ENCODE assay signal across 12 cellular contexts in genomic region chr11:2143652-2144548, GRCh38. TPM values are rescaled to one million over a fixed set of nuclear protein-coding genes. Genes with fewer than 3 reads are reported as not detected.
DNase-seq lines count a peak whose midpoint lies in the region; ATAC-seq and TF ChIP-seq lines count a peak whose summit lies in the region.
"Had no signal": no experiment of that assay in that cellular context is flagged by ENCODE, and none has a peak within 500 bp of the region (broad histone marks: within the 10 kb centered on the region; RNA-seq: fewer than 3 reads in every experiment).

No MANE protein-coding gene starts in this region.

- H3K27me3 Mint-ChIP-seq in activated B cell treated with CpG ODN at 0.5 μM for 24 hours, result peaks cover 53% of the 10 kb centered on the region
- H3K27me3 Mint-ChIP-seq in mesothelial cell of epicardium (ENCODE audit: low read depth), result peaks cover 81% of the 10 kb centered on the region

- POLR2A ChIA-PET in activated B cell treated with CpG ODN at 0.5 μM for 24 hours (lab: Charles Lee), result no interaction called here

- CTCF ChIA-PET in activated B cell treated with CpG ODN at 0.5 μM for 24 hours (lab: Charles Lee), result interaction anchor here (0.7 to 1.2 kb wide), 2 partner anchors 268 to 491 kb away, joined by 3 read pairs; no protein-coding TSS in a partner anchor

- intact Hi-C loops in heart left ventricle (cut with DNase I), result loop anchor here in 2 of 10 donors (10.0 kb wide), 1 partner anchor 259 kb away; no protein-coding TSS in a partner anchor
- intact Hi-C loops in cardiac septum (cut with DNase I), result no loop called here
- intact Hi-C loops in activated B cell treated with CpG ODN at 0.5 μM for 24 hours (cut with micrococcal nuclease), result loop anchor here (5.0 kb wide), 2 partner anchors 248 to 292 kb away; partner anchors contain the start of gene LSP1
- intact Hi-C loops in testis (cut with DNase I; ENCODE audit: low total_unique reads), result no loop called here

- peak overlapping the region; percentile 57 for H3K4me3 Mint-ChIP-seq in activated B cell treated with CpG ODN at 0.5 μM for 24 hours
- H3K4me3 Mint-ChIP-seq in mesothelial cell of epicardium, result peak overlapping the region; percentile 73

- H3K36me3 ChIP-seq in heart left ventricle, result no peaks in the 10 kb centered on the region
- no peaks in the 10 kb centered on the region for H3K36me3 ChIP-seq in testis (ENCODE audit: low read depth, missing control alignments)

- H3K27me3 ChIP-seq in heart left ventricle (peaks cover 51 to 98% (median 86%) of the 10 kb centered on the region in 9 donors), testis (no peaks in the 10 kb centered on the region)

- no peak overlapping the region for H3K27ac Mint-ChIP-seq in activated B cell treated with CpG ODN at 0.5 μM for 24 hours
- H3K27ac Mint-ChIP-seq in mesothelial cell of epicardium, result peak overlapping the region; percentile 73
- H3K27ac Mint-ChIP-seq: CD8-positive, alpha-beta memory T cell had no signal

- H3K36me3 Mint-ChIP-seq in activated B cell treated with CpG ODN at 0.5 μM for 24 hours (ENCODE audit: low read depth) (no peaks in the 10 kb centered on the region), mesothelial cell of epicardium (peaks cover 6% of the 10 kb centered on the region)
- H3K36me3 Mint-ChIP-seq: CD8-positive, alpha-beta memory T cell had no signal

- TF ChIP-seq POLR2A in heart left ventricle (IDR thresholded peaks at IDR 0.05), result no peak
- no peak for TF ChIP-seq POLR2A in testis (IDR thresholded peaks at IDR 0.05)

- ATAC-seq in heart left ventricle, result peak in 2 of 4 donors; percentile 46 to 57
- ATAC-seq in activated B cell treated with CpG ODN at 0.5 μM for 24 hours (ENCODE audit: low read depth), result no peak
- no peak for ATAC-seq in omental fat pad (ENCODE audit: low FRiP score)

- H3K4me3 ChIP-seq in heart left ventricle (peak overlapping the region in 7 of 12 donors; percentile 18 to 40 (median 34)), testis (peak overlapping the region; percentile 2 to 27)

- WGBS in heart left ventricle, 4 donors, result 1 to 3% (median 2%) methylated on average over 61 to 79 of the region's 79 CpGs
- WGBS in testis, 2 donors, result 4 to 7% methylated on average over 50 to 79 of the region's 79 CpGs

- H3K9me3 ChIP-seq in heart left ventricle, result no peaks in the 10 kb centered on the region
- no peaks in the 10 kb centered on the region for H3K9me3 ChIP-seq in testis

- H3K4me1 Mint-ChIP-seq in activated B cell treated with CpG ODN at 0.5 μM for 24 hours, result peaks cover 20% of the 10 kb centered on the region
- H3K4me1 Mint-ChIP-seq in mesothelial cell of epicardium, result peaks cover 27% of the 10 kb centered on the region

- TF ChIP-seq CTCF in heart left ventricle (IDR thresholded peaks at IDR 0.05) (peak in 10 of 12 donors; percentile 7 to 52 (median 32)), activated B cell treated with CpG ODN at 0.5 μM for 24 hours (IDR thresholded peaks at IDR 0.05) (no peak), mesothelial cell of epicardium (IDR thresholded peaks at IDR 0.05; ENCODE audit: unreplicated experiment) (no peak), testis (IDR thresholded peaks at IDR 0.05) (no peak), omental fat pad (IDR thresholded peaks at IDR 0.05) (no peak)

- H3K4me1 ChIP-seq in heart left ventricle, result peaks cover 0 to 34% (median 9%) of the 10 kb centered on the region in 12 donors
- peaks cover 6% of the 10 kb centered on the region for H3K4me1 ChIP-seq in testis

- H3K9me3 Mint-ChIP-seq in activated B cell treated with CpG ODN at 0.5 μM for 24 hours (no peaks in the 10 kb centered on the region), mesothelial cell of epicardium (no peaks in the 10 kb centered on the region)
- H3K9me3 Mint-ChIP-seq: CD8-positive, alpha-beta memory T cell had no signal

- DNase-seq in heart left ventricle (no peak), cardiac septum (ENCODE audit: low spot score) (no peak), activated B cell treated with CpG ODN at 0.5 μM for 24 hours (no peak), mesothelial cell of epicardium (ENCODE audit: low spot score in 2 of 2, unreplicated experiment in 2 of 2) (no peak), testis (no peak), nucleus accumbens (lab: John Stamatoyannopoulos, UW) (no peak), LoVo (ENCODE audit: low spot score) (no peak), omental fat pad (ENCODE audit: low spot score) (no peak)
- DNase-seq: activated CD4-positive, CD25-positive, alpha-beta regulatory T cell treated with anti-CD3 and anti-CD28 coated beads, Interleukin-2, amount 50 U/mL, for 72 hours; anterior cingulate cortex; CD8-positive, alpha-beta memory T cell; NCI-H2081 treated with DMSO at 0.1 percent for 48 hours had no signal

- H3K27ac ChIP-seq in heart left ventricle (no peak overlapping the region), testis (no peak overlapping the region)

RNA-seq across cellular contexts. Expression of gene IGF2, which starts 4.7 kb away (rescaled TPM):
- total RNA-seq in heart left ventricle (100 to 1,000 TPM in 5 of 9 donors, 10 to 100 TPM in 4; 61.9 to 175 (median 102) TPM), cardiac septum (87.7 TPM), activated B cell treated with CpG ODN at 0.5 μM for 24 hours (not detected in 2 replicates), mesothelial cell of epicardium (3,009 to 3,275 TPM (median 3,171 TPM) in 3 replicates), testis (100 to 1,000 TPM in 1 of 2 donors, 10 to 100 TPM in 1; 69.8 to 104 TPM), omental fat pad (10 to 100 TPM; 44.6 to 69.4 (median 52.3) TPM)
- polyA plus RNA-seq in heart left ventricle (10 to 100 TPM; 48.9 to 56.3 TPM), testis (ENCODE audit: insufficient read depth, low read depth, low replicate concordance) (52.3 TPM)
- polyA plus RNA-seq: CD8-positive, alpha-beta memory T cell had no signal

RNA-seq across cellular contexts. Expression of gene INS, which starts 17.1 kb away (rescaled TPM):
- total RNA-seq in heart left ventricle (under 1 TPM in 1 of 9 donors, not detected in 8; 0.67 TPM), cardiac septum (not detected), activated B cell treated with CpG ODN at 0.5 μM for 24 hours (not detected in 2 replicates), mesothelial cell of epicardium (not detected in 3 replicates), testis (not detected), omental fat pad (not detected)
- polyA plus RNA-seq in heart left ventricle (1 to 10 TPM in 1 of 2 donors, not detected in 1; 1.8 TPM), testis (ENCODE audit: insufficient read depth, low read depth, low replicate concordance) (not detected)
- total RNA-seq: CD8-positive, alpha-beta memory T cell had no signal
- polyA plus RNA-seq: CD8-positive, alpha-beta memory T cell had no signal

RNA-seq across cellular contexts. Expression of gene TH, which starts 27.7 kb away (rescaled TPM):
- total RNA-seq in heart left ventricle, result not detected
- under 1 TPM in 1 of 2 donors, not detected in 1; 0.08 TPM for polyA plus RNA-seq in heart left ventricle
- not detected for total RNA-seq in cardiac septum
- not detected in 2 replicates for total RNA-seq in activated B cell treated with CpG ODN at 0.5 μM for 24 hours
- 0.77 to 1.4 TPM (median 1.1 TPM) in 3 replicates for total RNA-seq in mesothelial cell of epicardium
- total RNA-seq in testis, result 1 to 10 TPM; 1.1 to 2.0 TPM
- 1.2 TPM for polyA plus RNA-seq in testis (ENCODE audit: insufficient read depth, low read depth, low replicate concordance)
- not detected for total RNA-seq in omental fat pad
- total RNA-seq: CD8-positive, alpha-beta memory T cell had no signal
- polyA plus RNA-seq: CD8-positive, alpha-beta memory T cell had no signal

Comparison
In these comparisons a context has a peak if more than half of its experiments do, and no peak if none do; other contexts are left out.
1. CTCF ChIP-seq: peak in heart left ventricle (10 of 12); none in activated B cell treated with CpG ODN at 0.5 μM for 24 hours (single experiment), mesothelial cell of epicardium (single experiment), testis (0 of 3) and omental fat pad (0 of 3).
2. RNA of gene IGF2, which starts 4.7 kb away (total RNA-seq): 3,009 to 3,275 TPM in mesothelial cell of epicardium, 69.8 to 104 TPM in testis, 61.9 to 175 TPM in heart left ventricle, 87.7 TPM in cardiac septum (single experiment) and 44.6 to 69.4 TPM in omental fat pad; not detected in activated B cell treated with CpG ODN at 0.5 μM for 24 hours; every median in the first group is over 10 times any median in the second.